Comparison of ENCODE assay signal across 29 cellular contexts in the genomic region with DNA sequence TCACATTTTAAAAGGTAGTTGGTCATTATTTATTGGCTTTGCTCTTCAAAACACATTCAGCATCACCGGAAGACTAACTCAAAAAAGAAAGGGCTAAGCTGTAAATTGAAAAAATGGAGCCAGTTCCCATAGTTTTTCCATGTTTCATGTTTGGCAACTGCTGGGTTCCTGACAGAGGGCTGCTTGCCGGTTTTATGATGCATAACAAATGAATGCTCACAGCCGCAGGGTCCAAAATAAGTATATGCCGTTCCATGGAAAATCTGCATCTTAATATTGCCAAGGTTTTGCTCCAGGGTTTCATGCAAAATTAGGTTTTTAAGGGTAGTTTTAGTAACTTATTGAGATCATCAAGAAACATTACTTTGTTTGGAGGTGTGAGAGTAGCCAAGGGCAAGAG. TPM values are rescaled to one million over a fixed set of nuclear protein-coding genes. Genes with fewer than 3 reads are reported as not detected.
DNase-seq lines count a peak whose midpoint lies in the region; ATAC-seq and TF ChIP-seq lines count a peak whose summit lies in the region.
"Had no signal": no experiment of that assay in that cellular context is flagged by ENCODE, and none has a peak within 500 bp of the region (broad histone marks: within the 10 kb centered on the region; RNA-seq: fewer than 3 reads in every experiment).

No MANE protein-coding gene starts in this region.

- H3K9ac ChIP-seq in SK-N-MC (ENCODE audit: insufficient read length) = no peak overlapping the region
- H3K9ac ChIP-seq: neural progenitor cell had no signal

- H3K4me3 ChIP-seq in SK-N-MC = peak overlapping the region; percentile 67
- no peak overlapping the region for H3K4me3 ChIP-seq in WERI-Rb-1 (ENCODE audit: low read depth, low read length)
- H3K4me3 ChIP-seq: adrenal gland, gastrocnemius medialis, lung, neural progenitor cell, skin epidermis, upper lobe of left lung had no signal

- DNase-seq in GM04503 (ENCODE audit: low read depth) = peak; percentile 16
- DNase-seq in NCI-H187 (lab: John Stamatoyannopoulos, UW) = peak; percentile 8 to 37
- DNase-seq in SK-N-MC (ENCODE audit: low read depth, low spot score) = peak; percentile 50
- DNase-seq in renal cortical epithelial cell (ENCODE audit: low read depth) = peak; percentile 87
- no peak for DNase-seq in RKO (ENCODE audit: low spot score)
- no peak for DNase-seq in activated CD8-positive, alpha-beta memory T cell treated with anti-CD3 and anti-CD28 coated beads for 24 hours
- DNase-seq in WERI-Rb-1 = no peak
- DNase-seq: activated CD4-positive, alpha-beta T cell treated with anti-CD3 and anti-CD28 coated beads, Interleukin-2, amount 10 ng/mL, durations not matched to agents 24 days and 14 days; activated CD8-positive, alpha-beta memory T cell treated with anti-CD3 and anti-CD28 coated beads, Interleukin-2, amount 50 U/mL, for 4 hours; activated effector memory CD4-positive, alpha-beta T cell treated with anti-CD3 and anti-CD28 coated beads, Interleukin-2, amount 50 U/mL, for 16 hours; adrenal gland; caudate nucleus; DND-41; gastrocnemius medialis; islet precursor cell; NCI-H2029; NCI-H524 treated with DMSO at 0.1 percent for 48 hours; stimulated activated CD4-positive, alpha-beta T cell treated with anti-CD3 and anti-CD28 coated beads, Interleukin-2, amount 100 ng/mL, for 48 hours; stimulated activated naive CD8-positive, alpha-beta T cell treated with anti-CD3 and anti-CD28 coated beads, Interleukin-15, Interleukin-2, amounts not matched to agents 100 U/mL and 50 U/mL, for 24 hours; upper lobe of left lung had no signal

- TF ChIP-seq CTCF in WERI-Rb-1 (IDR thresholded peaks at IDR 0.05; ENCODE audit: low read depth, low read length) = no peak

- H3K36me3 ChIP-seq in SK-N-MC (ENCODE audit: insufficient read depth, low read length) (no peaks in the 10 kb centered on the region), WERI-Rb-1 (no peaks in the 10 kb centered on the region)
- H3K36me3 ChIP-seq: adrenal gland, gastrocnemius medialis, neural progenitor cell, upper lobe of left lung had no signal

- no peak for ATAC-seq in GM21381 (IDR thresholded peaks at IDR 0.05; ENCODE audit: unreplicated experiment)
- ATAC-seq: gastrocnemius medialis; HepG2; Right ventricle myocardium inferior; stimulated activated naive CD8-positive, alpha-beta T cell treated with anti-CD3 and anti-CD28 coated beads, Interleukin-15, Interleukin-2, amounts not matched to agents 100 U/mL and 50 U/mL, for 24 hours had no signal

- H3K27ac ChIP-seq in SK-N-MC (peak overlapping the region; percentile 39; the same call in 1 of the 2 replicates), WERI-Rb-1 (no peak overlapping the region)
- H3K27ac ChIP-seq: adrenal gland, gastrocnemius medialis, neural progenitor cell, skin epidermis, upper lobe of left lung had no signal

- no peaks in the 10 kb centered on the region for H3K27me3 ChIP-seq in WERI-Rb-1 (ENCODE audit: insufficient read depth, low read depth, severe bottlenecking)
- H3K27me3 ChIP-seq: adrenal gland, gastrocnemius medialis, neural progenitor cell, upper lobe of left lung had no signal

- H3K9me3 ChIP-seq in SK-N-MC (ENCODE audit: low read depth, low read length) = no peaks in the 10 kb centered on the region
- H3K9me3 ChIP-seq in WERI-Rb-1 (ENCODE audit: severe bottlenecking) = no peaks in the 10 kb centered on the region
- H3K9me3 ChIP-seq: adrenal gland, gastrocnemius medialis, upper lobe of left lung had no signal

RNA-seq across cellular contexts. Expression of a gene that starts 15.8 kb away (rescaled TPM):
- total RNA-seq in renal cortical epithelial cell = 0.17 and 14.1 TPM in 2 replicates
- total RNA-seq: activated CD4-positive, alpha-beta T cell treated with anti-CD3 and anti-CD28 coated beads, Interleukin-2, amount 10 ng/mL, durations not matched to agents 24 days and 14 days; dermis microvascular lymphatic vessel endothelial cell; gastrocnemius medialis; HepG2; OCI-LY7; progenitor cell of endocrine pancreas; Right ventricle myocardium inferior; upper lobe of left lung had no signal

RNA-seq across cellular contexts. Expression of a gene that starts 30.4 kb away (rescaled TPM):
- total RNA-seq in renal cortical epithelial cell = 0.05 TPM in 1 of 2 replicates, not detected in the other
- total RNA-seq: adrenal gland, dermis microvascular lymphatic vessel endothelial cell, gastrocnemius medialis, HepG2, lung, Right ventricle myocardium inferior, upper lobe of left lung had no signal

RNA-seq across cellular contexts. Expression of a gene that starts 43.8 kb away (rescaled TPM):
- 20.5 and 44.5 TPM in 2 replicates for total RNA-seq in renal cortical epithelial cell

Comparison
In these comparisons a context has a peak if more than half of its experiments do, and no peak if none do; other contexts are left out.
1. DNase-seq: peak in GM04503 (single experiment), NCI-H187 (2 of 2), SK-N-MC (single experiment) and renal cortical epithelial cell (single experiment); none in RKO (single experiment), activated CD8-positive, alpha-beta memory T cell treated with anti-CD3 and anti-CD28 coated beads for 24 hours (single experiment) and WERI-Rb-1 (single experiment).